Comparison of ENCODE assay signal across 8 cellular contexts in the genomic region with DNA sequence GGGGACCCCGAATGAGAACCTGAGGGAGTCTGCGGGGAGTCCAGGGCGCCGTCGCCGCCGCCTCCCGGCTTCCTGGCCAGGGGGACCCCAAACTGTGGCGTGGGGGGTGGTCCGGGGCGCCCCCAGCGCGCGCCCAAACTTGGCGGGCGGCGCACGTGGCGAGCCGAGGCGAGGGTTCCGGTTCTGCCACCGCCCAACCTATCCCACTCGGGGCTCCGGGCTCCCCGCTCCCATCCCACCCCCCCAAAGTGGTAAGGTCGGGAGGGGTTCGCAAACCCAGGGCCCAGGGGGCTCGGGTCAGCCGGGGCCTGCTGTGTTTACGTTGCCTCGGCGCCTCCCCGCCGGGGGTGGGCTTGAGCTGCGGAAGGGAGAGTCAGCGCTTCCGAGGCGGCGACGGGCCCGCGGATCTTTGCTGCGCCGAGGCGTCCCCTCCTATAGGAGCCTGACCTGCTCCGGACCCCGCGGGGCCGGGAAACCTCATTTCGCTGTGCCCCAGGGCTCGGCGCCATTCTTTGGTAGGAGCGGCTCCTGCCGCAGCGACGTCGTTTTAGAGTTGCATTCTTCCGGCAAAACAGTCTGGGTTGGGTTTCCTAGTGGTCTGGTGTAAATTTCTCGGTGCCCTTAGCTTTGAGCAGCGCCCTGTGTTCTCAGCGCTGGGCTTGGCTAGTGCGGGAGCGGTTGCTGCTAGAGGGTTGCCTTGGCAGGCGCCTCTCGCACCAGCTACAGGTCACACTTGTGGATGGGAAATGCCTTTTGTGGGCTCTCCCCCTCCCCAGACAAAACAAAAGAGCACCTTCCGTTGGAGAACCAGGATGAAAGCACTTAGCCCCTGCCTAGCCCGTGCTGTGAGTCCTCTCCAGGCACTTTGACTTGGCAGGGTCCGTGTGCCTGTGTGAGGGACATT. TPM values are rescaled to one million over a fixed set of nuclear protein-coding genes. Genes with fewer than 3 reads are reported as not detected.
A peak's percentile ranks its signal among the peaks of the same experiment; 100 is the strongest.
DNase-seq lines count a peak whose midpoint lies in the region; ATAC-seq and TF ChIP-seq lines count a peak whose summit lies in the region.

No MANE protein-coding gene starts in this region.

- peak overlapping the region; percentile 91 to 95 (median 94) for H3K4me3 Mint-ChIP-seq in T-cell

- peak; percentile 35 for DNase-seq in A172 (ENCODE audit: low spot score)
- DNase-seq in T-cell = peak; percentile 28 to 71 (median 53)
- no peak for DNase-seq in astrocyte of the cerebellum (ENCODE audit: low read depth)
- peak; percentile 29 to 36 for DNase-seq in stimulated activated CD4-positive, alpha-beta T cell treated with anti-CD3 and anti-CD28 coated beads, Interleukin-12 subunit alpha, Interleukin-12 subunit beta, amount 100 ng/mL, for 24 hours (ENCODE audit: low read depth in 2 of 2)
- no peak for DNase-seq in KG1 (lab: John Stamatoyannopoulos, UW)

- TF ChIP-seq CTCF in astrocyte of the cerebellum (IDR thresholded peaks at IDR 0.05; ENCODE audit: low read depth, low read length, missing control alignments) = no peak

- H3K9me3 Mint-ChIP-seq in T-cell = no peaks in the 10 kb centered on the region

- H3K9me3 ChIP-seq in iPS-18c (ENCODE audit: control insufficient read depth, insufficient read depth, low read length) = peaks cover 5% of the 10 kb centered on the region

- peaks cover 8% of the 10 kb centered on the region for H3K36me3 Mint-ChIP-seq in T-cell

- H3K4me1 Mint-ChIP-seq in T-cell = peaks cover 49 to 54% (median 54%) of the 10 kb centered on the region in 3 donors

- ATAC-seq in GM21515 (IDR thresholded peaks at IDR 0.05; ENCODE audit: unreplicated experiment) (peak; percentile 6), T-cell (replicated peaks in 1 of 4) (peak; percentile 10 to 22 (median 15)), GM18868 (IDR thresholded peaks at IDR 0.05; ENCODE audit: unreplicated experiment) (no peak)

- no peaks in the 10 kb centered on the region for H3K27me3 Mint-ChIP-seq in T-cell

- CTCF ChIA-PET in T-cell (lab: Charles Lee) = interaction anchor here in 1 of 2 donors (0.7 kb wide), 1 partner anchor 681 kb away, joined by 4 read pairs; no protein-coding TSS in a partner anchor

- H3K4me3 ChIP-seq in astrocyte of the cerebellum (ENCODE audit: low read depth, low read length) (peak overlapping the region; percentile 91), iPS-18c (ENCODE audit: insufficient read depth, low read depth, low read length) (peak overlapping the region; percentile 82)

- peak overlapping the region; percentile 93 to 96 for H3K27ac Mint-ChIP-seq in T-cell

- in situ Hi-C loops in astrocyte of the cerebellum (cut with HindIII; ENCODE audit: low sequenced_read_pairs) = no loop called here

- POLR2A ChIA-PET in T-cell (lab: Charles Lee) = no interaction called here

RNA-seq across cellular contexts. Expression of a gene that starts 1.2 kb away (rescaled TPM):
- total RNA-seq in A172 (2014; rRNA removed; shearing (Covaris generic)) = 84.8 and 110 TPM in 2 replicates
- 100 to 1,000 TPM; 153 to 170 (median 161) TPM for total RNA-seq in T-cell

RNA-seq across cellular contexts. Expression of a gene that starts 7.2 kb away (rescaled TPM):
- 101 and 117 TPM in 2 replicates for total RNA-seq in A172 (2014; rRNA removed; shearing (Covaris generic))
- 10 to 100 TPM; 11.8 to 18.1 (median 13.7) TPM for total RNA-seq in T-cell

RNA-seq across cellular contexts. Expression of a gene that starts 24.8 kb away (rescaled TPM):
- total RNA-seq in A172 (2014; rRNA removed; shearing (Covaris generic)) = 169 and 186 TPM in 2 replicates
- 10 to 100 TPM; 50.3 to 85.5 (median 79.6) TPM for total RNA-seq in T-cell

RNA-seq across cellular contexts. Expression of a gene that starts 29.6 kb away (rescaled TPM):
- 2,554 and 2,923 TPM in 2 replicates for total RNA-seq in A172 (2014; rRNA removed; shearing (Covaris generic))
- total RNA-seq in T-cell = 1,000 to 10,000 TPM; 1,731 to 2,353 (median 2,282) TPM

RNA-seq across cellular contexts. Expression of a gene that starts 41.4 kb away (rescaled TPM):
- total RNA-seq in A172 (2014; rRNA removed; shearing (Covaris generic)) = 0.79 and 5.5 TPM in 2 replicates
- total RNA-seq in T-cell = under 1 TPM; 0.08 to 0.29 (median 0.13) TPM

Comparison
In these comparisons a context has a peak if more than half of its experiments do, and no peak if none do; other contexts are left out.
1. DNase-seq: peak in A172 (single experiment), T-cell (34 of 34) and stimulated activated CD4-positive, alpha-beta T cell treated with anti-CD3 and anti-CD28 coated beads, Interleukin-12 subunit alpha, Interleukin-12 subunit beta, amount 100 ng/mL, for 24 hours (2 of 2); none in astrocyte of the cerebellum (single experiment) and KG1 (single experiment).